ENCODE assay signal across 15 cellular contexts in the genomic region with DNA sequence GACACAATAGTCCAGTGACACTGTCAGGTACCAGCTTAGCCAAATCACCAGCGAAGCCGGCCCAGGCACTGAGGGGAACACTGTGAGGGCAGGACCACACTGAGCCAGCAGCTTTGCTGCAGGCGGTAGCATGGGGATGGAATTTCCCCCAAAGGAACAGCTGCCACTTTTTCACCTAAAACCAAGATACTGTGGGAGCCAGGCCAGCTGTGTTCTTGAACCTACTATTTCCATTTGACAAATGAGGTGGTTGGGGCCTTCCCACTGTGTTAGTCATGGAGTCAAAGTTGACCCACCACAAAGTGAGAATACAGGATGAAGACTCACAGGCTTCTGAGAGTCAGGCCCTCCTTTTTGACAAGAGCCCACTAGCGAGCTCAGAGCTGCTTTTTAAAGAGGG.
DNase-seq lines count a peak whose midpoint lies in the region; ATAC-seq lines count a peak whose summit lies in the region.
"Had no signal": no experiment of that assay in that cellular context is flagged by ENCODE, and none has a peak within 500 bp of the region (broad histone marks: within the 10 kb centered on the region; RNA-seq: fewer than 3 reads in every experiment).

No MANE protein-coding gene starts in this region.

- no peak overlapping the region for H3K27ac Mint-ChIP-seq in activated naive CD8-positive, alpha-beta T cell treated with anti-CD3 and anti-CD28 coated beads, Interleukin-2, amount 50 U/mL, for 24 hours
- H3K27ac Mint-ChIP-seq in activated naive CD8-positive, alpha-beta T cell treated with anti-CD3 and anti-CD28 coated beads for 36 hours, result no peak overlapping the region
- no peak overlapping the region for H3K27ac Mint-ChIP-seq in stimulated activated memory B cell treated with anti-CD40 and anti-IgM and Interleukin-4, amounts not matched to agents 10 μg/mL and 1 μg/mL and 100 μg/mL, for 72 hours

- peak; percentile 22 for ATAC-seq in activated naive CD8-positive, alpha-beta T cell treated with anti-CD3 and anti-CD28 coated beads, Interleukin-2, amount 50 U/mL, for 24 hours
- peak; percentile 77 for ATAC-seq in HG02840 (IDR thresholded peaks at IDR 0.05; ENCODE audit: low FRiP score, unreplicated experiment)
- peak; percentile 29 for ATAC-seq in stimulated activated memory B cell treated with anti-CD40 and anti-IgM and Interleukin-4, amounts not matched to agents 10 μg/mL and 1 μg/mL and 100 μg/mL, for 72 hours

- no peak overlapping the region for H3K4me3 Mint-ChIP-seq in activated naive CD8-positive, alpha-beta T cell treated with anti-CD3 and anti-CD28 coated beads, Interleukin-2, amount 50 U/mL, for 24 hours
- H3K4me3 Mint-ChIP-seq in activated naive CD8-positive, alpha-beta T cell treated with anti-CD3 and anti-CD28 coated beads for 36 hours, result no peak overlapping the region
- H3K4me3 Mint-ChIP-seq in stimulated activated memory B cell treated with anti-CD40 and anti-IgM and Interleukin-4, amounts not matched to agents 10 μg/mL and 1 μg/mL and 100 μg/mL, for 72 hours, result no peak overlapping the region

- no peak for DNase-seq in activated naive CD8-positive, alpha-beta T cell treated with anti-CD3 and anti-CD28 coated beads, Interleukin-2, amount 50 U/mL, for 24 hours
- no peak for DNase-seq in activated naive CD8-positive, alpha-beta T cell treated with anti-CD3 and anti-CD28 coated beads for 36 hours
- peak; percentile 82 for DNase-seq in amniotic epithelial cell (ENCODE audit: low read depth)
- DNase-seq in neuronal stem cell (ENCODE audit: low spot score), result no peak
- DNase-seq in activated effector memory CD4-positive, alpha-beta T cell treated with anti-CD3 and anti-CD28 coated beads, Interleukin-2, amount 50 U/mL, for 16 hours, result no peak
- no peak for DNase-seq in epidermal melanocyte (ENCODE audit: insufficient read length, low spot score)
- DNase-seq: 8988T; NCI-H1417; NK-92 treated with Interleukin-12 subunit alpha and Interleukin-12 subunit beta, amount 100 ng/mL, for 24 hours; T-helper 1 cell; testis had no signal

- no peaks in the 10 kb centered on the region for H3K4me1 Mint-ChIP-seq in activated naive CD8-positive, alpha-beta T cell treated with anti-CD3 and anti-CD28 coated beads, Interleukin-2, amount 50 U/mL, for 24 hours
- H3K4me1 Mint-ChIP-seq in activated naive CD8-positive, alpha-beta T cell treated with anti-CD3 and anti-CD28 coated beads for 36 hours, result no peaks in the 10 kb centered on the region
- no peaks in the 10 kb centered on the region for H3K4me1 Mint-ChIP-seq in stimulated activated memory B cell treated with anti-CD40 and anti-IgM and Interleukin-4, amounts not matched to agents 10 μg/mL and 1 μg/mL and 100 μg/mL, for 72 hours

- no peak overlapping the region for H4K8ac ChIP-seq in neuronal stem cell (ENCODE audit: low read depth, low read length)

- H3K36me3 ChIP-seq in neuronal stem cell (replicated peaks in 1 of 2; ENCODE audit: control insufficient read depth in 2 of 2, insufficient read depth in 2 of 2, low read length in 2 of 2), result no peaks in the 10 kb centered on the region
- H3K36me3 ChIP-seq: ascending aorta, neutrophil had no signal

- H2BK12ac ChIP-seq in neuronal stem cell (ENCODE audit: low read length), result no peak overlapping the region

- no peak overlapping the region for H3K4ac ChIP-seq in neuronal stem cell (ENCODE audit: low read length)

- H3K23ac ChIP-seq in neuronal stem cell (ENCODE audit: low read depth, low read length, poor library complexity), result no peak overlapping the region

- no peak overlapping the region for H2BK120ac ChIP-seq in neuronal stem cell (ENCODE audit: low read depth, low read length)

- H3K14ac ChIP-seq in neuronal stem cell (ENCODE audit: low read length), result no peak overlapping the region

- H3K9ac ChIP-seq in neuronal stem cell (ENCODE audit: low read depth, low read length, poor library complexity), result no peak overlapping the region

- no peak overlapping the region for H2AK5ac ChIP-seq in neuronal stem cell (ENCODE audit: low read depth, low read length)

- H3K4me3 ChIP-seq in neuronal stem cell (ENCODE audit: low read length in 2 of 2), result no peak overlapping the region
- H3K4me3 ChIP-seq: ascending aorta, testis had no signal

- no peak overlapping the region for H3K4me2 ChIP-seq in neuronal stem cell (ENCODE audit: insufficient read depth, low read length, poor library complexity, severe bottlenecking)

- H4K91ac ChIP-seq in neuronal stem cell (ENCODE audit: low read depth, low read length, poor library complexity), result no peak overlapping the region

- H3K4me1 ChIP-seq in neuronal stem cell (ENCODE audit: control insufficient read depth in 2 of 2, insufficient read depth in 1 of 2, low read depth in 1 of 2, low read length in 2 of 2), result peaks cover 4 to 10% of the 10 kb centered on the region in 2 donors
- H3K4me1 ChIP-seq: ascending aorta, testis had no signal

- no peaks in the 10 kb centered on the region for H3K36me3 Mint-ChIP-seq in activated naive CD8-positive, alpha-beta T cell treated with anti-CD3 and anti-CD28 coated beads, Interleukin-2, amount 50 U/mL, for 24 hours (ENCODE audit: low read depth)
- no peaks in the 10 kb centered on the region for H3K36me3 Mint-ChIP-seq in activated naive CD8-positive, alpha-beta T cell treated with anti-CD3 and anti-CD28 coated beads for 36 hours
- H3K36me3 Mint-ChIP-seq in stimulated activated memory B cell treated with anti-CD40 and anti-IgM and Interleukin-4, amounts not matched to agents 10 μg/mL and 1 μg/mL and 100 μg/mL, for 72 hours, result no peaks in the 10 kb centered on the region

- no peak overlapping the region for H2BK5ac ChIP-seq in neuronal stem cell (ENCODE audit: low read length)

- H2AFZ ChIP-seq in neuronal stem cell (ENCODE audit: low read length), result no peak overlapping the region

- H3K18ac ChIP-seq in neuronal stem cell (ENCODE audit: low read length), result no peak overlapping the region

- H2BK15ac ChIP-seq in neuronal stem cell (ENCODE audit: low read length), result no peak overlapping the region

- H3K27me3 ChIP-seq in neuronal stem cell (ENCODE audit: control insufficient read depth in 3 of 3, insufficient read depth in 3 of 3, low read depth in 1 of 3, low read length in 3 of 3), result no peaks in the 10 kb centered on the region
- H3K27me3 ChIP-seq: ascending aorta, neutrophil, testis had no signal

- no peaks in the 10 kb centered on the region for H3K79me1 ChIP-seq in neuronal stem cell (ENCODE audit: low read depth, low read length)

- H3K9me3 ChIP-seq in neuronal stem cell (replicated peaks in 1 of 2; ENCODE audit: control insufficient read depth in 2 of 2, insufficient read depth in 1 of 2, low read depth in 1 of 2, low read length in 2 of 2), result peaks cover 0 to under 1% of the 10 kb centered on the region in 2 donors
- H3K9me3 ChIP-seq: ascending aorta, neutrophil, testis had no signal

- H3K9me3 Mint-ChIP-seq in activated naive CD8-positive, alpha-beta T cell treated with anti-CD3 and anti-CD28 coated beads, Interleukin-2, amount 50 U/mL, for 24 hours, result no peaks in the 10 kb centered on the region
- no peaks in the 10 kb centered on the region for H3K9me3 Mint-ChIP-seq in activated naive CD8-positive, alpha-beta T cell treated with anti-CD3 and anti-CD28 coated beads for 36 hours
- H3K9me3 Mint-ChIP-seq in stimulated activated memory B cell treated with anti-CD40 and anti-IgM and Interleukin-4, amounts not matched to agents 10 μg/mL and 1 μg/mL and 100 μg/mL, for 72 hours, result no peaks in the 10 kb centered on the region

- no peak overlapping the region for H3K27ac ChIP-seq in neuronal stem cell (replicated peaks; ENCODE audit: low read length)
- H3K27ac ChIP-seq: ascending aorta, neutrophil, testis had no signal

- no peaks in the 10 kb centered on the region for H3K27me3 Mint-ChIP-seq in activated naive CD8-positive, alpha-beta T cell treated with anti-CD3 and anti-CD28 coated beads, Interleukin-2, amount 50 U/mL, for 24 hours
- H3K27me3 Mint-ChIP-seq in activated naive CD8-positive, alpha-beta T cell treated with anti-CD3 and anti-CD28 coated beads for 36 hours, result no peaks in the 10 kb centered on the region
- no peaks in the 10 kb centered on the region for H3K27me3 Mint-ChIP-seq in stimulated activated memory B cell treated with anti-CD40 and anti-IgM and Interleukin-4, amounts not matched to agents 10 μg/mL and 1 μg/mL and 100 μg/mL, for 72 hours

- WGBS in neuronal stem cell (ENCODE audit: extremely low coverage in 2 of 2, insufficient read length in 2 of 2, insufficient replicate concordance in 1 of 2), 2 donors, result no CpG with 5 or more reads among the region's 4 CpGs

Comparison
In these comparisons a context has a peak if more than half of its experiments do, and no peak if none do; other contexts are left out.
1. ATAC-seq: peak in every context shown above with its lines; median percentile 77 in HG02840; 29 in stimulated activated memory B cell treated with anti-CD40 and anti-IgM and Interleukin-4, amounts not matched to agents 10 μg/mL and 1 μg/mL and 100 μg/mL, for 72 hours; 22 in activated naive CD8-positive, alpha-beta T cell treated with anti-CD3 and anti-CD28 coated beads, Interleukin-2, amount 50 U/mL, for 24 hours.